ENCODE assay signal across 8 cellular contexts in the genomic region with DNA sequence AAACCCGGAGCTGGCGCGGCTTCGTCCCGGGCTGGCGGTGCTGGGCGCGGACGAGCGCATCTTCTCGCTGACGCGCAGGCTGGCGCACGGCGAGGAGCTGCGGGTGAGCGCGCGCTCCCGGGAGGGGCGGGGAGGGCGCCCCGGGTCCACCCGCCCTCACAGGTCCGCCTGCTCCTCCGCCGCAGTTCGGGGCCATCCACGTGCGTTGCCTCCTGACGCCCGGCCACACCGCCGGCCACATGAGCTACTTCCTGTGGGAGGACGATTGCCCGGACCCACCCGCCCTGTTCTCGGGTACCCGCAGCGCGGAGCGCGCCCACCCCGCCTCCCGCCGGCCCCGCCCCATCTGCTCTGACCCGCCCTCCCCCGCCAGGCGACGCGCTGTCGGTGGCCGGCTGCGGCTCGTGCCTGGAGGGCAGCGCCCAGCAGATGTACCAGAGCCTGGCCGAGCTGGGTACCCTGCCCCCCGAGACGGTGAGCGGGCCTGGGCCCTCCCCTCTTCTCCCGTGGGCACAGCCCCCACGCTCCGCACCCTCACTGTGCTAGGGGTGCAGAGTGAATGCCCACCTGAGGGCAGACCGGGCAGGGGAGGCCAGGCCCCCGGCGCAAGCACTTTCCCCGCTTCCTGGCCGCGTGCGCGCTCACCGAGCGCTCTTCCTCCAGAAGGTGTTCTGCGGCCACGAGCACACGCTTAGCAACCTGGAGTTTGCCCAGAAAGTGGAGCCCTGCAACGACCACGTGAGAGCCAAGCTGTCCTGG. TPM values are rescaled to one million over a fixed set of nuclear protein-coding genes. Genes with fewer than 3 reads are reported as not detected.
DNase-seq lines count a peak whose midpoint lies in the region; ATAC-seq and TF ChIP-seq lines count a peak whose summit lies in the region.

No MANE protein-coding gene starts in this region.

- DNase-seq in NCI-H1105 treated with DMSO at 0.1 percent for 48 hours (lab: John Stamatoyannopoulos, UW) (peak; percentile 21), NCI-H1105 (lab: John Stamatoyannopoulos, UW) (no peak), adipocyte (ENCODE audit: low read depth) (peak; percentile 79), heart left ventricle (peak; percentile 61 to 82 (median 70)), psoas muscle (peak; percentile 67 to 74)

- H3K4me3 ChIP-seq in adipocyte (ENCODE audit: low read length) (peak overlapping the region; percentile 68), heart left ventricle (peak overlapping the region; percentile 38 to 65 (median 60)), psoas muscle (peak overlapping the region; percentile 61)

- no peak for TF ChIP-seq CTCF in heart left ventricle (IDR thresholded peaks at IDR 0.05)
- no peak for TF ChIP-seq CTCF in psoas muscle (IDR thresholded peaks at IDR 0.05)

- no peaks in the 10 kb centered on the region for H3K27me3 ChIP-seq in adipocyte (replicated peaks; ENCODE audit: control insufficient read depth, insufficient read depth, low read length)
- peaks cover 0 to 24% (median 0%) of the 10 kb centered on the region in 9 donors for H3K27me3 ChIP-seq in heart left ventricle
- H3K27me3 ChIP-seq in psoas muscle (ENCODE audit: insufficient read depth in 3 of 3, low read length in 2 of 3) = peaks cover 0 to 40% (median 19%) of the 10 kb centered on the region in 3 donors

- WGBS in heart left ventricle, 4 donors = 1 to 2% (median 1%) methylated on average over 25 to 80 of the region's 80 CpGs; no CpG with 5 or more reads in 1 of the 4 donors
- 1% methylated on average over 44 to 80 of the region's 80 CpGs for WGBS in psoas muscle, 3 donors

- H3K4me1 ChIP-seq in adipocyte (ENCODE audit: control insufficient read depth, insufficient read depth, low read length) (peaks cover 6% of the 10 kb centered on the region), heart left ventricle (peaks cover 8 to 33% (median 22%) of the 10 kb centered on the region in 12 donors), psoas muscle (peaks cover 8% of the 10 kb centered on the region)

- H3K27ac ChIP-seq in heart left ventricle (no peak overlapping the region), psoas muscle (no peak overlapping the region)

- H3K36me3 ChIP-seq in adipocyte (ENCODE audit: control insufficient read depth, insufficient read depth, low read length, severe bottlenecking) (peaks cover 6% of the 10 kb centered on the region), heart left ventricle (peaks cover 0 to 31% (median 17%) of the 10 kb centered on the region in 9 donors), psoas muscle (ENCODE audit: insufficient read depth in 1 of 2, low read depth in 1 of 2) (peaks cover 3 to 36% of the 10 kb centered on the region in 2 donors)

- H3K9ac ChIP-seq in adipocyte (ENCODE audit: low read length) = peak overlapping the region; percentile 68

- ATAC-seq in HG03521 (IDR thresholded peaks at IDR 0.05; ENCODE audit: unreplicated experiment) (peak; percentile 37), heart left ventricle (peak; percentile 13 to 53 (median 40)), psoas muscle (peak; percentile 25 to 45 (median 36)), GM19397 (IDR thresholded peaks at IDR 0.05; ENCODE audit: unreplicated experiment) (no peak)

- TF ChIP-seq POLR2A in Raji (IDR thresholded peaks at IDR 0.05; ENCODE audit: insufficient read depth, low read depth, low read length) = peak; percentile 82
- TF ChIP-seq POLR2A in heart left ventricle (IDR thresholded peaks at IDR 0.05) = no peak

- H3K9me3 ChIP-seq in adipocyte (ENCODE audit: control insufficient read depth, low read length) (no peaks in the 10 kb centered on the region), heart left ventricle (no peaks in the 10 kb centered on the region), psoas muscle (no peaks in the 10 kb centered on the region)

- intact Hi-C loops in heart left ventricle (cut with DNase I) (no loop called here), psoas muscle (cut with DNase I) (no loop called here)

RNA-seq across cellular contexts. Expression of gene HAGHL, which starts 1.4 kb away (rescaled TPM):
- total RNA-seq in heart left ventricle (10 to 100 TPM in 7 of 9 donors, 1 to 10 TPM in 2; 5.0 to 16.4 (median 11.9) TPM), psoas muscle (1 to 10 TPM in 1 of 4 donors, under 1 TPM in 3; 0.42 to 1.6 (median 0.71) TPM)
- polyA plus RNA-seq in heart left ventricle (10 to 100 TPM; 11.3 to 44.2 TPM), psoas muscle (1 to 10 TPM in 1 of 3 donors, under 1 TPM in 2; 0.38 to 4.4 (median 0.58) TPM)

RNA-seq across cellular contexts. Expression of gene CCDC78, which starts 2.1 kb away (rescaled TPM):
- total RNA-seq in heart left ventricle (1 to 10 TPM in 1 of 9 donors, under 1 TPM in 5, not detected in 3; 0.35 to 1.3 (median 0.54) TPM), psoas muscle (under 1 TPM in 1 of 4 donors, not detected in 3; 0.11 TPM)
- polyA plus RNA-seq in heart left ventricle (1 to 10 TPM in 1 of 2 donors, under 1 TPM in 1; 0.60 to 1.3 TPM), psoas muscle (under 1 TPM in 2 of 3 donors, not detected in 1; 0.12 to 0.16 TPM)

RNA-seq across cellular contexts. Expression of gene ANTKMT, which starts 7.4 kb away (rescaled TPM):
- total RNA-seq in heart left ventricle = 10 to 100 TPM; 30.2 to 48.6 (median 36.0) TPM
- 10 to 100 TPM; 22.9 to 42.4 TPM for polyA plus RNA-seq in heart left ventricle
- total RNA-seq in psoas muscle = 10 to 100 TPM; 30.9 to 45.6 (median 34.5) TPM
- 10 to 100 TPM; 16.1 to 56.0 (median 26.3) TPM for polyA plus RNA-seq in psoas muscle

RNA-seq across cellular contexts. Expression of gene CIAO3, which starts 12.5 kb away (rescaled TPM):
- total RNA-seq in heart left ventricle (10 to 100 TPM; 21.4 to 33.1 (median 26.8) TPM), psoas muscle (10 to 100 TPM; 12.3 to 25.9 (median 23.6) TPM)
- polyA plus RNA-seq in heart left ventricle (10 to 100 TPM; 36.0 to 41.5 TPM), psoas muscle (10 to 100 TPM; 26.7 to 43.0 (median 38.9) TPM)

RNA-seq across cellular contexts. Expression of gene METRN, which starts 13.4 kb away (rescaled TPM):
- total RNA-seq in heart left ventricle (10 to 100 TPM; 50.5 to 79.4 (median 60.7) TPM), psoas muscle (10 to 100 TPM; 19.6 to 25.8 (median 22.8) TPM)
- polyA plus RNA-seq in heart left ventricle (10 to 100 TPM; 31.2 to 69.0 TPM), psoas muscle (10 to 100 TPM; 17.9 to 28.0 (median 27.4) TPM)
